1 cellular context compared by ENCODE assay signal in genomic region chr1:232139444-232139843, GRCh38.
TF ChIP-seq lines count a peak whose summit lies in the region.

No MANE protein-coding gene starts in this region.

TF ChIP-seq in WTC11, 78 proteins besides CTCF, POLR2A, EP300 and RAD21 (continued from another document):
- TF ChIP-seq TP53 (CRISPR knock-in tag; IDR thresholded peaks at IDR 0.05) (no peak), ZNF281 (CRISPR knock-in tag; IDR thresholded peaks at IDR 0.05) (no peak), ATF2 (CRISPR knock-in tag; IDR thresholded peaks at IDR 0.05; ENCODE audit: borderline replicate concordance, low read depth) (no peak), NR3C1 (CRISPR knock-in tag; conservative IDR thresholded peaks at IDR 0.05; ENCODE audit: low read depth) (no peak), ZNF317 (CRISPR knock-in tag; IDR thresholded peaks at IDR 0.05; ENCODE audit: borderline replicate concordance, low read depth) (no peak), NR2C2 (CRISPR knock-in tag; IDR thresholded peaks at IDR 0.05) (no peak), NFYB (CRISPR knock-in tag; conservative IDR thresholded peaks at IDR 0.05; ENCODE audit: low read depth) (no peak), E2F5 (CRISPR knock-in tag; IDR thresholded peaks at IDR 0.05) (no peak), ZNF263 (CRISPR knock-in tag; IDR thresholded peaks at IDR 0.05; ENCODE audit: low read depth) (no peak), AFF4 (CRISPR knock-in tag; IDR thresholded peaks at IDR 0.05; ENCODE audit: borderline replicate concordance) (no peak), MLX (CRISPR knock-in tag; IDR thresholded peaks at IDR 0.05) (no peak), PREB (CRISPR knock-in tag; IDR thresholded peaks at IDR 0.05; ENCODE audit: borderline replicate concordance) (no peak), ZNF121 (CRISPR knock-in tag; IDR thresholded peaks at IDR 0.05) (no peak), MAX (CRISPR knock-in tag; IDR thresholded peaks at IDR 0.05) (peak; percentile 36; the same call in 1 of the 2 replicates), MYBL2 (CRISPR knock-in tag; IDR thresholded peaks at IDR 0.05) (no peak), ZNF219 (CRISPR knock-in tag; IDR thresholded peaks at IDR 0.05; ENCODE audit: borderline replicate concordance) (no peak), ZNF532 (CRISPR knock-in tag; IDR thresholded peaks at IDR 0.05; ENCODE audit: borderline replicate concordance) (peak; percentile 61; the same call in 1 of the 2 replicates), FOXK1 (CRISPR knock-in tag; IDR thresholded peaks at IDR 0.05) (no peak), GABPB1 (CRISPR knock-in tag; IDR thresholded peaks at IDR 0.05) (no peak), NR1H2 (CRISPR knock-in tag; IDR thresholded peaks at IDR 0.05) (no peak), ESRRA (CRISPR knock-in tag; IDR thresholded peaks at IDR 0.05; ENCODE audit: borderline replicate concordance) (no peak), ZSCAN18 (CRISPR knock-in tag; IDR thresholded peaks at IDR 0.05) (no peak), TCF7 (CRISPR knock-in tag; IDR thresholded peaks at IDR 0.05; ENCODE audit: low read depth) (no peak), JAZF1 (CRISPR knock-in tag; IDR thresholded peaks at IDR 0.05) (no peak), E2F4 (CRISPR knock-in tag; IDR thresholded peaks at IDR 0.05; ENCODE audit: borderline replicate concordance, low read depth) (no peak), SMAD3 (CRISPR knock-in tag; IDR thresholded peaks at IDR 0.05; ENCODE audit: borderline replicate concordance) (no peak), ZNF425 (CRISPR knock-in tag; conservative IDR thresholded peaks at IDR 0.05) (0 out of 2 replicates have a peak, but pooled peaks have one; percentile 58), ZNF396 (CRISPR knock-in tag; IDR thresholded peaks at IDR 0.05; ENCODE audit: borderline replicate concordance) (no peak), ZNF512 (CRISPR knock-in tag; IDR thresholded peaks at IDR 0.05; ENCODE audit: borderline replicate concordance) (no peak), CDX4 (CRISPR knock-in tag; IDR thresholded peaks at IDR 0.05; ENCODE audit: borderline replicate concordance) (no peak)
